7 cellular contexts compared by ENCODE assay signal in genomic region chr16:88143748-88144511, GRCh38.
DNase-seq lines count a peak whose midpoint lies in the region; ATAC-seq and TF ChIP-seq lines count a peak whose summit lies in the region.
"Not testable (repeated sequence)": the region's sequence is repeated elsewhere in the genome, so short reads cannot be mapped to it uniquely, and the experiment has no call there.

No MANE protein-coding gene starts in this region.

- ATAC-seq in RWPE2 (ENCODE audit: low read depth) (peak; percentile 13; the same call in 1 of the 3 replicates), left cardiac atrium (peak; percentile 65 to 86)

- peak; percentile 47 for DNase-seq in RWPE2 (ENCODE audit: low spot score)
- DNase-seq in amniotic epithelial cell (ENCODE audit: low read depth) = peak; percentile 3
- DNase-seq in fibroblast of villous mesenchyme (ENCODE audit: low read depth) = peak; percentile 45
- peak; percentile 77 for DNase-seq in left cardiac atrium
- DNase-seq in left kidney (ENCODE audit: low read depth, low spot score) = peak; percentile 45
- DNase-seq in mucosa of gallbladder (ENCODE audit: low spot score) = peak; percentile 40
- DNase-seq in suprapubic skin (ENCODE audit: low spot score in 2 of 2) = not testable (repeated sequence)

- not testable (repeated sequence) for H3K4me1 ChIP-seq in RWPE2 (ENCODE audit: insufficient read depth, poor library complexity, severe bottlenecking); suprapubic skin

- WGBS in suprapubic skin = 57% methylated on average over 15 of the region's 39 CpGs

- not testable (repeated sequence) for TF ChIP-seq POLR2A in suprapubic skin (IDR thresholded peaks at IDR 0.05)

- H3K36me3 ChIP-seq in RWPE2 (ENCODE audit: low read depth); suprapubic skin: not testable (repeated sequence)

- not testable (repeated sequence) for H3K27me3 ChIP-seq in RWPE2 (ENCODE audit: insufficient read depth, poor library complexity, severe bottlenecking)
- H3K27me3 ChIP-seq in suprapubic skin = peaks cover 11% of the 10 kb centered on the region

- not testable (repeated sequence) for H3K4me3 ChIP-seq in RWPE2 (ENCODE audit: severe bottlenecking); fibroblast of villous mesenchyme (ENCODE audit: low read depth, low read length); suprapubic skin

- intact Hi-C loops in left cardiac atrium (cut with DNase I) = loop anchor here in 1 of 2 donors (5.0 kb wide), 1 partner anchor 67 kb away; no protein-coding TSS in a partner anchor

- TF ChIP-seq CTCF in RWPE2 (IDR thresholded peaks at IDR 0.05; ENCODE audit: poor library complexity, severe bottlenecking); fibroblast of villous mesenchyme (IDR thresholded peaks at IDR 0.05; ENCODE audit: insufficient read depth, low read depth, low read length); suprapubic skin (IDR thresholded peaks at IDR 0.05): not testable (repeated sequence)

- H3K27ac ChIP-seq in RWPE2 (ENCODE audit: poor library complexity, severe bottlenecking) = not testable (repeated sequence)
- H3K27ac ChIP-seq in suprapubic skin = peak overlapping the region; percentile 54

- not testable (repeated sequence) for TF ChIP-seq EP300 in suprapubic skin (IDR thresholded peaks at IDR 0.05)

- H3K9me3 ChIP-seq in RWPE2 (ENCODE audit: severe bottlenecking); suprapubic skin: not testable (repeated sequence)
